In the genomic region with DNA sequence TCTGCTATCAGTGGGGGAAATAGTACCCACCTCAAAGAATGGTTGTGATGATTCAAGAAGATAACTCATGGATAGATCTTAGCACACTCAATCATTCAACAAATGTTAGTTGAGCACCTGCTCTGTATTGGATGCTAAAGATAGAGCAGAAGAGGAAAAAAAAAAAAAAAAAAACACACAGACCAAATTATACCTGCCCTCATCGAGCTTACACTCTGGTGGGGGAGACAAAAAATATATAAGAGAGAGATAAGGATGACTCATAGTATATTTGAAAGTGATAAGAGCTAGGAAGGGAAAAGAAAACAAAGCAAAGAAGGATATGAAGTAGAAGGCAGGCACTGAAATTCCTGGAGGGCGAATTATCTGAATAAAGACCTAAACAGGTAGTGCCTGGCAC, we compare ENCODE assay signal across 28 cellular contexts.
"Had no signal": no experiment of that assay in that cellular context is flagged by ENCODE, and none has a peak within 500 bp of the region (broad histone marks: within the 10 kb centered on the region; RNA-seq: fewer than 3 reads in every experiment).

No MANE protein-coding gene starts in this region.

- H3K27me3 ChIP-seq: thyroid gland, tibial artery, transverse colon, upper lobe of left lung, upper lobe of right lung, uterus, vagina had no signal

- DNase-seq: stimulated activated CD4-positive, alpha-beta T cell treated with anti-CD3 and anti-CD28 coated beads, Interleukin-2, amount 100 ng/mL, for 24 hours; stimulated activated CD4-positive, alpha-beta T cell treated with anti-CD3 and anti-CD28 coated beads, Interleukin-2, amount 100 ng/mL, for 48 hours; stimulated activated CD4-positive, alpha-beta T cell treated with anti-CD3 and anti-CD28 coated beads, Interleukin-4, amount 100 ng/mL, for 1 hour; stimulated activated CD4-positive, alpha-beta T cell treated with anti-CD3 and anti-CD28 coated beads, Interleukin-4, amount 100 ng/mL, for 24 hours; stimulated activated CD4-positive, alpha-beta T cell treated with anti-CD3 and anti-CD28 coated beads, Interleukin-4, amount 100 ng/mL, for 4 hours; stimulated activated CD8-positive, alpha-beta memory T cell treated with anti-CD3 and anti-CD28 coated beads, Interleukin-4, amount 100 ng/mL, for 48 hours; stimulated activated naive CD4-positive, alpha-beta T cell; stimulated activated naive CD4-positive, alpha-beta T cell treated with Interleukin-2 at 50 U/mL for 16 hours; stimulated activated naive CD8-positive, alpha-beta T cell treated with anti-CD3 and anti-CD28 coated beads, Interleukin-15, amount 100 ng/mL, for 72 hours; stimulated activated naive CD8-positive, alpha-beta T cell treated with anti-CD3 and anti-CD28 coated beads, Interleukin-15, Interleukin-2, amounts not matched to agents 100 U/mL and 50 U/mL, for 24 hours; stomach; substantia nigra; thyroid gland; tibial artery; transverse colon; trophoblast cell; upper lobe of left lung; upper lobe of right lung; uterus had no signal

- H3K4me3 Mint-ChIP-seq: stimulated activated effector memory CD8-positive, alpha-beta T cell treated with anti-CD3 and anti-CD28 coated beads, Interleukin-12 subunit alpha, Interleukin-12 subunit beta, amount 100 ng/mL, for 72 hours; stimulated activated memory B cell treated with anti-CD40 and anti-IgM and Interleukin-4, amounts not matched to agents 10 μg/mL and 1 μg/mL and 100 μg/mL, for 72 hours; stimulated activated naive CD8-positive, alpha-beta T cell treated with anti-CD3 and anti-CD28 coated beads, Interleukin-15, amount 100 ng/mL, for 72 hours; stimulated activated naive CD8-positive, alpha-beta T cell treated with anti-CD3 and anti-CD28 coated beads, Interleukin-15, Interleukin-2, amounts not matched to agents 100 ng/mL and 50 ng/mL, for 24 hours; type B pancreatic cell had no signal

- H3K4me1 ChIP-seq: suprapubic skin, thyroid gland, tibial artery, tibial nerve, transverse colon, upper lobe of left lung, upper lobe of right lung, uterus, vagina had no signal

- H3K9me3 Mint-ChIP-seq: stimulated activated effector memory CD8-positive, alpha-beta T cell treated with anti-CD3 and anti-CD28 coated beads, Interleukin-12 subunit alpha, Interleukin-12 subunit beta, amount 100 ng/mL, for 72 hours; stimulated activated memory B cell treated with anti-CD40 and anti-IgM and Interleukin-4, amounts not matched to agents 10 μg/mL and 1 μg/mL and 100 μg/mL, for 72 hours; stimulated activated naive CD8-positive, alpha-beta T cell treated with anti-CD3 and anti-CD28 coated beads, Interleukin-15, amount 100 ng/mL, for 72 hours; stimulated activated naive CD8-positive, alpha-beta T cell treated with anti-CD3 and anti-CD28 coated beads, Interleukin-15, Interleukin-2, amounts not matched to agents 100 ng/mL and 50 ng/mL, for 24 hours; type B pancreatic cell had no signal

- H3K27me3 Mint-ChIP-seq: stimulated activated memory B cell treated with anti-CD40 and anti-IgM and Interleukin-4, amounts not matched to agents 10 μg/mL and 1 μg/mL and 100 μg/mL, for 72 hours; stimulated activated naive CD8-positive, alpha-beta T cell treated with anti-CD3 and anti-CD28 coated beads, Interleukin-15, amount 100 ng/mL, for 72 hours had no signal

- H3K4me3 ChIP-seq: stomach, suprapubic skin, thoracic aorta, thyroid gland, tibial artery, tibial nerve, transverse colon, upper lobe of left lung, upper lobe of right lung, uterus, vagina had no signal

- FAIRE-seq: urothelium cell line had no signal

- H3K27ac Mint-ChIP-seq: stimulated activated effector memory CD8-positive, alpha-beta T cell treated with anti-CD3 and anti-CD28 coated beads, Interleukin-12 subunit alpha, Interleukin-12 subunit beta, amount 100 ng/mL, for 72 hours; stimulated activated naive CD8-positive, alpha-beta T cell treated with anti-CD3 and anti-CD28 coated beads, Interleukin-15, Interleukin-2, amounts not matched to agents 100 ng/mL and 50 ng/mL, for 24 hours; type B pancreatic cell had no signal

- ATAC-seq: stimulated activated effector memory CD8-positive, alpha-beta T cell treated with anti-CD3 and anti-CD28 coated beads, Interleukin-12 subunit alpha, Interleukin-12 subunit beta, amount 100 ng/mL, for 72 hours; stimulated activated memory B cell treated with anti-CD40 and anti-IgM and Interleukin-4, amounts not matched to agents 10 μg/mL and 1 μg/mL and 100 μg/mL, for 72 hours; stimulated activated naive CD8-positive, alpha-beta T cell treated with anti-CD3 and anti-CD28 coated beads, Interleukin-15, amount 100 ng/mL, for 72 hours; stimulated activated naive CD8-positive, alpha-beta T cell treated with anti-CD3 and anti-CD28 coated beads, Interleukin-15, Interleukin-2, amounts not matched to agents 100 U/mL and 50 U/mL, for 24 hours; upper lobe of right lung had no signal

- H3K36me3 ChIP-seq: stomach, suprapubic skin, thoracic aorta, thyroid gland, tibial artery, tibial nerve, transverse colon, upper lobe of left lung, upper lobe of right lung, uterus, vagina had no signal

- H3K36me3 Mint-ChIP-seq: stimulated activated effector memory CD8-positive, alpha-beta T cell treated with anti-CD3 and anti-CD28 coated beads, Interleukin-12 subunit alpha, Interleukin-12 subunit beta, amount 100 ng/mL, for 72 hours; stimulated activated memory B cell treated with anti-CD40 and anti-IgM and Interleukin-4, amounts not matched to agents 10 μg/mL and 1 μg/mL and 100 μg/mL, for 72 hours; type B pancreatic cell had no signal

- H3K4me1 Mint-ChIP-seq: stimulated activated effector memory CD8-positive, alpha-beta T cell treated with anti-CD3 and anti-CD28 coated beads, Interleukin-12 subunit alpha, Interleukin-12 subunit beta, amount 100 ng/mL, for 72 hours had no signal

- H3K9me3 ChIP-seq: stomach, suprapubic skin, thoracic aorta, thyroid gland, tibial artery, tibial nerve, transverse colon, upper lobe of left lung, upper lobe of right lung, uterus, vagina had no signal

- H3K27ac ChIP-seq: stomach, suprapubic skin, thoracic aorta, thyroid gland, tibial artery, tibial nerve, transverse colon, upper lobe of left lung, upper lobe of right lung, uterus, vagina had no signal
